22 cellular contexts compared by ENCODE assay signal in the genomic region with DNA sequence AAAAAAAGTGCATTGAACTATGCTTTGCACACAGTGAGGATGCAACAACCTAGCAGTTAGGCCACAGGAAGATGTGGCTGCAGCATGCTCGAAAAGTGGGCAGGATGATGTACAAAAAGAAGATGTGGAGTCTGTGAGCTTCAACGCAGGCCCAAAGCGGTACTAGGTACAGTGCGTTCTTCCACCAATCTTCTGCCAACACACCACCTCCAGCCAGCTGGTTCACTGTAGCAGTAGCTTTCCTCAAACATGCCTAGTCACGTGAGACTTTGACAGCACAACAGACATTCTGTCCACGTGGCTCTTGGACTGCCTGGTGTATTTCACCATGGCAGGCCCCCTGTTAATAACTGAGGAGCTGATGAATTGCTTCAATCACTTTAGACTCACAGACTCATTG. TPM values are rescaled to one million over a fixed set of nuclear protein-coding genes. Genes with fewer than 3 reads are reported as not detected.
DNase-seq lines count a peak whose midpoint lies in the region; ATAC-seq, FAIRE-seq and TF ChIP-seq lines count a peak whose summit lies in the region.
"Had no signal": no experiment of that assay in that cellular context is flagged by ENCODE, and none has a peak within 500 bp of the region (broad histone marks: within the 10 kb centered on the region; RNA-seq: fewer than 3 reads in every experiment).

No MANE protein-coding gene starts in this region.

- no peak for TF ChIP-seq CTCF in H1 (IDR thresholded peaks at IDR 0.05; ENCODE audit: control extremely low read depth in 1 of 3, insufficient read depth in 1 of 3, low read depth in 1 of 3, low read length in 3 of 3)
- TF ChIP-seq CTCF in CD4-positive, alpha-beta T cell (IDR thresholded peaks at IDR 0.05), result no peak

- no peak overlapping the region for H3K4me2 ChIP-seq in H1 (ENCODE audit: insufficient read depth in 1 of 2, low read depth in 2 of 2, low read length in 2 of 2)

- peaks cover 12% of the 10 kb centered on the region for H3K27me3 Mint-ChIP-seq in CD4-positive, alpha-beta T cell
- peaks cover 44 to 45% of the 10 kb centered on the region in 2 donors for H3K27me3 Mint-ChIP-seq in effector memory CD8-positive, alpha-beta T cell

- no peak overlapping the region for H3K9ac ChIP-seq in H1 (replicated peaks in 1 of 4; ENCODE audit: extremely low read depth in 1 of 4, low read depth in 3 of 4, low read length in 3 of 4)
- H3K9ac ChIP-seq: GM23248 had no signal

- H4K91ac ChIP-seq in H1 (replicated peaks; ENCODE audit: insufficient read length, low read length), result no peak overlapping the region

- no peak overlapping the region for H3K23ac ChIP-seq in H1 (ENCODE audit: insufficient read length)

- intact Hi-C loops in posterior cingulate gyrus (cut with DNase I), result no loop called here
- intact Hi-C loops in CD4-positive, alpha-beta T cell (cut with DNase I, micrococcal nuclease), result no loop called here

- H3K27ac ChIP-seq in H1 (ENCODE audit: low read depth, low read length), result no peak overlapping the region
- H3K27ac ChIP-seq in CD4-positive, alpha-beta T cell (ENCODE audit: low read depth, low read length), result no peak overlapping the region
- H3K27ac ChIP-seq: C4-2B, GM23248, HL-60 had no signal

- no peak overlapping the region for H3K14ac ChIP-seq in H1 (ENCODE audit: insufficient read length)

- peaks cover 22% of the 10 kb centered on the region for H3K79me1 ChIP-seq in H1 (ENCODE audit: low read depth, low read length)

- H3K27ac Mint-ChIP-seq in CD4-positive, alpha-beta T cell, result no peak overlapping the region
- H3K27ac Mint-ChIP-seq in effector memory CD8-positive, alpha-beta T cell, result no peak overlapping the region
- H3K27ac Mint-ChIP-seq: CD4-positive, alpha-beta memory T cell had no signal

- no peaks in the 10 kb centered on the region for H3K4me1 Mint-ChIP-seq in CD4-positive, alpha-beta T cell (ENCODE audit: low read depth)
- H3K4me1 Mint-ChIP-seq in effector memory CD8-positive, alpha-beta T cell (ENCODE audit: low read depth in 2 of 2), result no peaks in the 10 kb centered on the region

- CTCF ChIA-PET in H1 (lab: Charles Lee; ENCODE audit: partially characterized antibody), result interaction anchor here (0.7 to 10.1 kb wide), 10 partner anchors 9 to 415 kb away, joined by 3 to 131 read pairs (median 8); partner anchors contain the start of gene SYN3
- CTCF ChIA-PET in CD4-positive, alpha-beta T cell (lab: Charles Lee), result interaction anchor here (1.2 kb wide), 1 partner anchor 26 kb away, joined by 3 read pairs; no protein-coding TSS in a partner anchor

- POLR2A ChIA-PET in H1 (lab: Charles Lee; ENCODE audit: partially characterized antibody), result interaction anchor here (1.2 to 4.8 kb wide), 3 partner anchors 9 to 13 kb away, joined by 3 to 30 read pairs (median 4); no protein-coding TSS in a partner anchor
- POLR2A ChIA-PET in CD4-positive, alpha-beta T cell (lab: Charles Lee), result no interaction called here

- no peaks in the 10 kb centered on the region for H3K36me3 Mint-ChIP-seq in CD4-positive, alpha-beta T cell (ENCODE audit: low read depth)
- no peaks in the 10 kb centered on the region for H3K36me3 Mint-ChIP-seq in effector memory CD8-positive, alpha-beta T cell (ENCODE audit: insufficient read depth)
- H3K36me3 Mint-ChIP-seq: CD4-positive, alpha-beta memory T cell had no signal

- FAIRE-seq in H1 (lab: Jason Lieb, UNC), result no peak
- FAIRE-seq: A204.1, GM12878, H54 had no signal

- H2BK20ac ChIP-seq in H1 (ENCODE audit: low read length), result 0 out of 2 replicates have a peak overlapping the region, but pooled peaks have one; percentile 48

- H3K23me2 ChIP-seq in H1 (ENCODE audit: low read depth, low read length), result no peaks in the 10 kb centered on the region

- 91% methylated on average over 6 of the region's 6 CpGs; no CpG with 5 or more reads in 1 of the 2 experiments for WGBS in H1 (ENCODE audit: extremely low coverage in 1 of 2, insufficient coverage in 1 of 2, insufficient read length in 1 of 2, insufficient replicate concordance in 2 of 2, low coverage in 1 of 2, low lambda C conversion rate in 2 of 2, missing lambda C conversion rate in 1 of 2), 2 experiments

- TF ChIP-seq EP300 in H1 (IDR thresholded peaks at IDR 0.05; ENCODE audit: borderline replicate concordance in 1 of 2, low read depth in 2 of 2, low read length in 2 of 2), result no peak

- H3K4me3 ChIP-seq in H1 (ENCODE audit: extremely low read depth in 1 of 4, insufficient read depth in 2 of 4, low read depth in 3 of 4, low read length in 4 of 4), result no peak overlapping the region
- H3K4me3 ChIP-seq: GM12878, GM23248 had no signal

- no peaks in the 10 kb centered on the region for H3K9me3 ChIP-seq in H1 (ENCODE audit: insufficient read depth in 2 of 2, low read depth in 1 of 2, low read length in 1 of 2)
- no peaks in the 10 kb centered on the region for H3K9me3 ChIP-seq in CD4-positive, alpha-beta T cell (ENCODE audit: control insufficient read depth, low read length)

- H3K4me3 Mint-ChIP-seq in CD4-positive, alpha-beta T cell, result no peak overlapping the region
- H3K4me3 Mint-ChIP-seq in effector memory CD8-positive, alpha-beta T cell, result no peak overlapping the region
- H3K4me3 Mint-ChIP-seq: CD4-positive, alpha-beta memory T cell had no signal

- no peak overlapping the region; the same call in 1 of the 2 replicates for H2BK12ac ChIP-seq in H1 (ENCODE audit: low read depth, low read length)

- no peak overlapping the region for H2BK120ac ChIP-seq in H1 (replicated peaks; ENCODE audit: low read depth, low read length)

- no peak overlapping the region for H4K5ac ChIP-seq in H1 (ENCODE audit: insufficient read length, low read depth, low read length)

- TF ChIP-seq RAD21 in H1 (IDR thresholded peaks at IDR 0.05 in 1 of 2, conservative IDR thresholded peaks at IDR 0.05 in 1 of 2; ENCODE audit: low read depth in 2 of 2, low read length in 2 of 2), result no peak

- no peak overlapping the region for H3K18ac ChIP-seq in H1 (ENCODE audit: extremely low read depth, low read length)

- peaks cover 0 to 2% (median 0%) of the 10 kb centered on the region in 4 experiments; a peak in 2 of 7 replicates for H3K27me3 ChIP-seq in H1 (replicated peaks in 1 of 4; ENCODE audit: control insufficient read depth in 3 of 4, extremely low read depth in 1 of 4, insufficient read depth in 3 of 4, low read length in 3 of 4)
- H3K27me3 ChIP-seq in CD4-positive, alpha-beta T cell (ENCODE audit: control insufficient read depth, insufficient read depth, low read length), result no peaks in the 10 kb centered on the region

- no peak for TF ChIP-seq POLR2A in H1 (IDR thresholded peaks at IDR 0.05; ENCODE audit: control extremely low read depth in 1 of 2, low read depth in 2 of 2, low read length in 2 of 2)

- H3K36me3 ChIP-seq in H1 (ENCODE audit: control insufficient read depth in 2 of 4, insufficient read depth in 4 of 4, low read length in 3 of 4), result peaks cover 0 to 18% (median 5%) of the 10 kb centered on the region in 4 experiments; a peak in 4 of 8 replicates

- no peak overlapping the region for H3K4ac ChIP-seq in H1 (replicated peaks; ENCODE audit: insufficient read length, low read depth, low read length)

- H3K79me2 ChIP-seq in H1 (ENCODE audit: control insufficient read depth in 1 of 2, insufficient read depth in 2 of 2, low read length in 2 of 2), result peaks cover 11 to 80% of the 10 kb centered on the region in 2 experiments

- no peak overlapping the region for H2AFZ ChIP-seq in H1 (ENCODE audit: low read length)
- H2AFZ ChIP-seq: GM23248 had no signal

- H3K4me1 ChIP-seq in H1 (replicated peaks in 1 of 4; ENCODE audit: control insufficient read depth in 3 of 4, insufficient read depth in 4 of 4, low read length in 3 of 4), result peaks cover 0 to 10% (median 2%) of the 10 kb centered on the region in 4 experiments; a peak in 3 of 7 replicates

- DNase-seq in NCI-H1694 (lab: John Stamatoyannopoulos, UW) (peak; percentile 41), NCI-H2171 treated with DMSO at 0.1 percent for 48 hours (lab: John Stamatoyannopoulos, UW) (peak; percentile 74), H1 (ENCODE audit: low read depth in 1 of 2, low spot score in 2 of 2) (no peak), posterior cingulate gyrus (peak in 7 of 10 donors; percentile 38 to 89 (median 48))
- no peak for DNase-seq in CD4-positive, alpha-beta T cell
- no peak for DNase-seq in effector memory CD8-positive, alpha-beta T cell
- DNase-seq: ACHN; CD4-positive, alpha-beta memory T cell; DMS53; DND-41; EL; GM23248; HCEC 1CT had no signal

- no peaks in the 10 kb centered on the region for H3K9me3 Mint-ChIP-seq in CD4-positive, alpha-beta T cell
- H3K9me3 Mint-ChIP-seq in effector memory CD8-positive, alpha-beta T cell, result no peaks in the 10 kb centered on the region
- H3K9me3 Mint-ChIP-seq: CD4-positive, alpha-beta memory T cell had no signal

- no peak overlapping the region for H3K56ac ChIP-seq in H1 (replicated peaks; ENCODE audit: insufficient read length, low read depth, low read length)

- no peak overlapping the region for H4K8ac ChIP-seq in H1 (ENCODE audit: extremely low read depth, insufficient read depth, low read length)

- no peak overlapping the region for H2AK5ac ChIP-seq in H1 (ENCODE audit: low read depth, low read length)

- H4K20me1 ChIP-seq in H1 (replicated peaks in 1 of 2; ENCODE audit: control insufficient read depth in 1 of 2, insufficient read depth in 2 of 2, low read length in 2 of 2), result peaks cover 31 to 42% of the 10 kb centered on the region in 2 experiments

- no peak overlapping the region for H2BK15ac ChIP-seq in H1 (ENCODE audit: low read length)

- ATAC-seq in CD4-positive, alpha-beta T cell (ENCODE audit: poor library complexity), result no peak
- ATAC-seq in HG02571 (IDR thresholded peaks at IDR 0.05; ENCODE audit: unreplicated experiment) (no peak), GM21619 (IDR thresholded peaks at IDR 0.05; ENCODE audit: unreplicated experiment) (no peak)
- no peak for ATAC-seq in effector memory CD8-positive, alpha-beta T cell (replicated peaks)
- ATAC-seq: GM12878 had no signal

- no peak overlapping the region for H2BK5ac ChIP-seq in H1 (ENCODE audit: low read depth, low read length)

TF ChIP-seq in H1, 55 proteins besides CTCF, POLR2A, EP300 and RAD21 (continues in another document):
- TF ChIP-seq SIRT6 (IDR thresholded peaks at IDR 0.05; ENCODE audit: low read length) (no peak), MAFK (IDR thresholded peaks at IDR 0.05; ENCODE audit: low read depth, low read length) (no peak)

RNA-seq across cellular contexts. Expression of gene SYN3, which starts 14.1 kb away (rescaled TPM):
- 20.4 and 21.8 TPM in 2 replicates for total RNA-seq in H1 (2021; fragmentation: NEBNext Ultra II Directional; extraction: Animal tissue kit (Norgen Biotek cat#: 25700))
- 12.0 and 20.3 TPM in 2 replicates for polyA plus RNA-seq in H1 (2011; rRNA removed)
- polyA plus RNA-seq in H1 (2011; cell fraction: cytosol; rRNA removed), result 8.6 TPM
- polyA plus RNA-seq in H1 (2011; cell fraction: nucleus; rRNA removed), result 48.1 TPM
- 10.1 to 16.8 TPM (median 13.1 TPM) in 4 replicates for polyA plus RNA-seq in H1 (2012, experiment 1 of 2)
- 5.4 TPM for polyA plus RNA-seq in H1 (2012, experiment 2 of 2)
- polyA plus RNA-seq in H1 (2013, experiment 1 of 2), result 5.1 TPM
- polyA plus RNA-seq in H1 (2013, experiment 2 of 2), result 4.9 TPM
- 61.7 and 77.8 TPM in 2 replicates for polyA minus RNA-seq in H1 (2011; rRNA and poly(A)+ RNA removed)
- polyA minus RNA-seq in H1 (2011; cell fraction: cytosol; rRNA and poly(A)+ RNA removed), result 21.0 TPM
- 156 TPM for polyA minus RNA-seq in H1 (2011; cell fraction: nucleus; rRNA and poly(A)+ RNA removed)
- not detected for total RNA-seq in CD4-positive, alpha-beta T cell
- total RNA-seq: CD4-positive, alpha-beta memory T cell; G401; GM12878; GM23248; HT1080 had no signal
- polyA plus RNA-seq: CD4-positive, alpha-beta memory T cell; GM12878 had no signal

Comparison
In these comparisons a context has a peak if more than half of its experiments do, and no peak if none do; other contexts are left out.
1. DNase-seq: peak in NCI-H1694 (single experiment), NCI-H2171 treated with DMSO at 0.1 percent for 48 hours (single experiment) and posterior cingulate gyrus (7 of 10); none in H1 (0 of 2), CD4-positive, alpha-beta T cell (0 of 10) and effector memory CD8-positive, alpha-beta T cell (0 of 3).
2. RNA of gene SYN3, which starts 14.1 kb away (total RNA-seq): 20.4 to 21.8 TPM in H1; not detected in CD4-positive, alpha-beta T cell; every median in the first group is over 10 times any median in the second.